ENCODE assay signal across 12 cellular contexts in genomic region chr17:82235056-82235774, GRCh38. TPM values are rescaled to one million over a fixed set of nuclear protein-coding genes. Genes with fewer than 3 reads are reported as not detected.
DNase-seq lines count a peak whose midpoint lies in the region; ATAC-seq and TF ChIP-seq lines count a peak whose summit lies in the region.
"Had no signal": no experiment of that assay in that cellular context is flagged by ENCODE, and none has a peak within 500 bp of the region (broad histone marks: within the 10 kb centered on the region; RNA-seq: fewer than 3 reads in every experiment).

No MANE protein-coding gene starts in this region.

- no peak overlapping the region for H3K4me3 ChIP-seq in CD4-positive, CD25-positive, alpha-beta regulatory T cell (ENCODE audit: low read depth, low read length)
- no peak overlapping the region for H3K4me3 ChIP-seq in PC-3 (ENCODE audit: low read length)
- no peak overlapping the region for H3K4me3 ChIP-seq in right cardiac atrium (ENCODE audit: low read length)
- H3K4me3 ChIP-seq: coronary artery, ovary had no signal

- H3K9ac ChIP-seq in PC-3 (ENCODE audit: low read length): no peak overlapping the region

- no peaks in the 10 kb centered on the region for H3K36me3 Mint-ChIP-seq in CD4-positive, CD25-positive, alpha-beta regulatory T cell
- peaks cover 11% of the 10 kb centered on the region for H3K36me3 Mint-ChIP-seq in stimulated activated memory B cell treated with anti-CD40 and anti-IgM and Interleukin-4, amounts not matched to agents 10 μg/mL and 1 μg/mL and 100 μg/mL, for 72 hours
- H3K36me3 Mint-ChIP-seq in activated CD4-positive, alpha-beta T cell treated with anti-CD3 and anti-CD28 coated beads for 36 hours (ENCODE audit: low read depth): peaks cover 8% of the 10 kb centered on the region

- H4K20me1 ChIP-seq in PC-3 (ENCODE audit: low read length): peaks cover 76% of the 10 kb centered on the region

- no peaks in the 10 kb centered on the region for H3K9me2 ChIP-seq in PC-3 (replicated peaks; ENCODE audit: low read length)

- H3K4me3 Mint-ChIP-seq in CD4-positive, CD25-positive, alpha-beta regulatory T cell: peak overlapping the region in 2 of 4 donors; percentile 22 to 47
- no peak overlapping the region for H3K4me3 Mint-ChIP-seq in stimulated activated memory B cell treated with anti-CD40 and anti-IgM and Interleukin-4, amounts not matched to agents 10 μg/mL and 1 μg/mL and 100 μg/mL, for 72 hours
- H3K4me3 Mint-ChIP-seq in activated CD4-positive, alpha-beta T cell treated with anti-CD3 and anti-CD28 coated beads for 36 hours: no peak overlapping the region

- peaks cover 97% of the 10 kb centered on the region for H3K79me2 ChIP-seq in PC-3 (ENCODE audit: low read length)

- no peaks in the 10 kb centered on the region for H3K9me3 Mint-ChIP-seq in CD4-positive, CD25-positive, alpha-beta regulatory T cell
- no peaks in the 10 kb centered on the region for H3K9me3 Mint-ChIP-seq in stimulated activated memory B cell treated with anti-CD40 and anti-IgM and Interleukin-4, amounts not matched to agents 10 μg/mL and 1 μg/mL and 100 μg/mL, for 72 hours
- no peaks in the 10 kb centered on the region for H3K9me3 Mint-ChIP-seq in activated CD4-positive, alpha-beta T cell treated with anti-CD3 and anti-CD28 coated beads for 36 hours (ENCODE audit: low read depth)

- peak overlapping the region; percentile 5 to 75 (median 32) for H3K27ac Mint-ChIP-seq in CD4-positive, CD25-positive, alpha-beta regulatory T cell
- peak overlapping the region; percentile 79 for H3K27ac Mint-ChIP-seq in stimulated activated memory B cell treated with anti-CD40 and anti-IgM and Interleukin-4, amounts not matched to agents 10 μg/mL and 1 μg/mL and 100 μg/mL, for 72 hours
- no peak overlapping the region for H3K27ac Mint-ChIP-seq in activated CD4-positive, alpha-beta T cell treated with anti-CD3 and anti-CD28 coated beads for 36 hours

- no peaks in the 10 kb centered on the region for H3K27me3 Mint-ChIP-seq in CD4-positive, CD25-positive, alpha-beta regulatory T cell
- no peaks in the 10 kb centered on the region for H3K27me3 Mint-ChIP-seq in stimulated activated memory B cell treated with anti-CD40 and anti-IgM and Interleukin-4, amounts not matched to agents 10 μg/mL and 1 μg/mL and 100 μg/mL, for 72 hours
- H3K27me3 Mint-ChIP-seq in activated CD4-positive, alpha-beta T cell treated with anti-CD3 and anti-CD28 coated beads for 36 hours: no peaks in the 10 kb centered on the region

- H3K27ac ChIP-seq in CD4-positive, CD25-positive, alpha-beta regulatory T cell (ENCODE audit: insufficient read depth, low read length, poor library complexity, severe bottlenecking): no peak overlapping the region
- peak overlapping the region; percentile 24; the same call in 1 of the 2 replicates for H3K27ac ChIP-seq in PC-3 (ENCODE audit: low read length)
- no peak overlapping the region for H3K27ac ChIP-seq in right cardiac atrium (ENCODE audit: low read length)

- peak overlapping the region; percentile 40; the same call in 1 of the 2 replicates for H3K4me2 ChIP-seq in PC-3 (ENCODE audit: low read length)

- intact Hi-C loops in PC-3 (cut with micrococcal nuclease) (no loop called here), right cardiac atrium (cut with DNase I) (loop anchor here (5.0 to 10.0 kb wide), 3 partner anchors 60 to 90 kb away; no protein-coding TSS in a partner anchor)
- intact Hi-C loops in activated CD4-positive, alpha-beta T cell treated with anti-CD3 and anti-CD28 coated beads for 36 hours (cut with DNase I, micrococcal nuclease): loop anchor here in 1 of 2 experiments (10.0 kb wide), 1 partner anchor 180 kb away; the partner anchor contains the start of genes HEXD and OGFOD3

- no peaks in the 10 kb centered on the region for H3K9me3 ChIP-seq in CD4-positive, CD25-positive, alpha-beta regulatory T cell (ENCODE audit: control insufficient read depth in 2 of 2, low read length in 2 of 2)
- no peaks in the 10 kb centered on the region for H3K9me3 ChIP-seq in PC-3 (ENCODE audit: low read length)
- no peaks in the 10 kb centered on the region for H3K9me3 ChIP-seq in right cardiac atrium (ENCODE audit: control insufficient read depth, low read length)
- H3K9me3 ChIP-seq: ovary had no signal

- BruUV-seq in PC-3 (replicated peaks; lab: Mats Ljungman, UMichigan): no TSS peak

- H2AFZ ChIP-seq in PC-3 (ENCODE audit: low read length): no peak overlapping the region

- POLR2A ChIA-PET in PC-3 (lab: Charles Lee; ENCODE audit: unreplicated experiment): interaction anchor here (0.9 kb wide), 1 partner anchor 38 kb away, joined by 3 read pairs; the partner anchor contains the start of gene CSNK1D
- POLR2A ChIA-PET in activated CD4-positive, alpha-beta T cell treated with anti-CD3 and anti-CD28 coated beads for 36 hours (lab: Charles Lee): interaction anchor here (1.3 to 2.8 kb wide), 2 partner anchors 29 to 63 kb away, joined by 6 to 10 read pairs; no protein-coding TSS in a partner anchor

- TF ChIP-seq CTCF in PC-3 (conservative IDR thresholded peaks at IDR 0.05; ENCODE audit: low read depth, low read length): no peak

- no peak for ATAC-seq in CD4-positive, CD25-positive, alpha-beta regulatory T cell (ENCODE audit: low read depth in 2 of 2)
- ATAC-seq in PC-3 (no peak), right cardiac atrium (no peak), HG03565 (IDR thresholded peaks at IDR 0.05; ENCODE audit: unreplicated experiment) (no peak)
- ATAC-seq in stimulated activated memory B cell treated with anti-CD40 and anti-IgM and Interleukin-4, amounts not matched to agents 10 μg/mL and 1 μg/mL and 100 μg/mL, for 72 hours: no peak
- no peak for ATAC-seq in activated CD4-positive, alpha-beta T cell treated with anti-CD3 and anti-CD28 coated beads for 36 hours

- H3K4me1 ChIP-seq in CD4-positive, CD25-positive, alpha-beta regulatory T cell (ENCODE audit: control insufficient read depth, insufficient read depth, low read length, poor library complexity, severe bottlenecking): peaks cover 56% of the 10 kb centered on the region
- peaks cover 63% of the 10 kb centered on the region for H3K4me1 ChIP-seq in PC-3 (ENCODE audit: insufficient read depth, low read length)
- H3K4me1 ChIP-seq in right cardiac atrium (ENCODE audit: control insufficient read depth, insufficient read depth, low read length): peaks cover 2% of the 10 kb centered on the region

- DNase-seq in CD4-positive, CD25-positive, alpha-beta regulatory T cell: no peak
- no peak for DNase-seq in PC-3
- DNase-seq in right cardiac atrium: peak in 2 of 3 donors; percentile 47 to 61
- no peak for DNase-seq in activated CD4-positive, alpha-beta T cell treated with anti-CD3 and anti-CD28 coated beads for 36 hours
- DNase-seq in HUDEP-2 (lab: John Stamatoyannopoulos, UW; ENCODE audit: unreplicated experiment in 76 of 76): no peak
- no peak for DNase-seq in stimulated activated CD4-positive, alpha-beta T cell treated with anti-CD3 and anti-CD28 coated beads, Interleukin-12 subunit alpha, Interleukin-12 subunit beta, amount 100 ng/mL, for 4 hours
- DNase-seq: GDM1; stimulated activated CD4-positive, alpha-beta T cell treated with anti-CD3 and anti-CD28 coated beads, Interleukin-1b, Interleukin-23, amount 100 ng/mL, for 48 hours had no signal

- no peaks in the 10 kb centered on the region for H3K36me3 ChIP-seq in CD4-positive, CD25-positive, alpha-beta regulatory T cell (ENCODE audit: control insufficient read depth, insufficient read depth, low read length)
- H3K36me3 ChIP-seq in PC-3 (ENCODE audit: low read depth, low read length): peaks cover 35% of the 10 kb centered on the region
- H3K36me3 ChIP-seq: ovary had no signal

- 80% methylated on average over 19 of the region's 19 CpGs for WGBS in right cardiac atrium

- peaks cover 0 to 31% (median 14%) of the 10 kb centered on the region in 4 donors for H3K4me1 Mint-ChIP-seq in CD4-positive, CD25-positive, alpha-beta regulatory T cell
- H3K4me1 Mint-ChIP-seq in stimulated activated memory B cell treated with anti-CD40 and anti-IgM and Interleukin-4, amounts not matched to agents 10 μg/mL and 1 μg/mL and 100 μg/mL, for 72 hours: peaks cover 68% of the 10 kb centered on the region
- H3K4me1 Mint-ChIP-seq in activated CD4-positive, alpha-beta T cell treated with anti-CD3 and anti-CD28 coated beads for 36 hours: peaks cover 34% of the 10 kb centered on the region

- H3K27me3 ChIP-seq in CD4-positive, CD25-positive, alpha-beta regulatory T cell (ENCODE audit: control insufficient read depth, insufficient read depth, low read length): no peaks in the 10 kb centered on the region
- H3K27me3 ChIP-seq in PC-3 (ENCODE audit: low read length) (no peaks in the 10 kb centered on the region), right cardiac atrium (ENCODE audit: control insufficient read depth, insufficient read depth) (no peaks in the 10 kb centered on the region)
- H3K27me3 ChIP-seq: ovary had no signal

- CTCF ChIA-PET in PC-3 (lab: Charles Lee): interaction anchor here (0.6 to 1.2 kb wide), 2 partner anchors 29 to 81 kb away, joined by 3 to 7 read pairs; no protein-coding TSS in a partner anchor
- CTCF ChIA-PET in activated CD4-positive, alpha-beta T cell treated with anti-CD3 and anti-CD28 coated beads for 36 hours (lab: Charles Lee): interaction anchor here (0.6 to 2.4 kb wide), 12 partner anchors 14 to 524 kb away, joined by 3 to 19 read pairs (median 4); no protein-coding TSS in a partner anchor

- H3F3A ChIP-seq in PC-3 (ENCODE audit: low read length, unreplicated experiment): peaks cover 16% of the 10 kb centered on the region

RNA-seq across cellular contexts. Expression of gene SLC16A3, which starts 6.4 kb away (rescaled TPM):
- total RNA-seq in CD4-positive, CD25-positive, alpha-beta regulatory T cell: 52.5 TPM
- 1 to 10 TPM; 1.5 to 3.3 (median 2.2) TPM for polyA plus RNA-seq in CD4-positive, CD25-positive, alpha-beta regulatory T cell
- total RNA-seq in PC-3 (2014; rRNA removed): 286 and 447 TPM in 2 replicates
- total RNA-seq in right cardiac atrium: 10 to 100 TPM; 13.6 to 23.7 (median 18.0) TPM
- polyA plus RNA-seq in right cardiac atrium: 18.8 TPM
- 100 to 1,000 TPM in 1 of 2 experiments, 10 to 100 TPM in 1; 93.2 to 157 TPM for total RNA-seq in activated CD4-positive, alpha-beta T cell treated with anti-CD3 and anti-CD28 coated beads for 36 hours

RNA-seq across cellular contexts. Expression of gene CCDC57, which starts 22.6 kb away (rescaled TPM):
- 76.6 TPM for total RNA-seq in CD4-positive, CD25-positive, alpha-beta regulatory T cell
- 10 to 100 TPM; 27.7 to 38.9 (median 33.7) TPM for polyA plus RNA-seq in CD4-positive, CD25-positive, alpha-beta regulatory T cell
- total RNA-seq in PC-3 (2014; rRNA removed) (35.0 and 36.6 TPM in 2 replicates), right cardiac atrium (10 to 100 TPM; 14.8 to 17.3 (median 16.5) TPM)
- 12.1 TPM for polyA plus RNA-seq in right cardiac atrium
- 10 to 100 TPM; 41.6 to 43.8 TPM for total RNA-seq in activated CD4-positive, alpha-beta T cell treated with anti-CD3 and anti-CD28 coated beads for 36 hours

RNA-seq across cellular contexts. Expression of gene CSNK1D, which starts 38.3 kb away (rescaled TPM):
- total RNA-seq in CD4-positive, CD25-positive, alpha-beta regulatory T cell: 333 TPM
- 10 to 100 TPM; 41.2 to 50.3 (median 48.6) TPM for polyA plus RNA-seq in CD4-positive, CD25-positive, alpha-beta regulatory T cell
- total RNA-seq in PC-3 (2014; rRNA removed) (58.6 and 73.5 TPM in 2 replicates), right cardiac atrium (10 to 100 TPM; 68.8 to 81.7 (median 77.4) TPM)
- polyA plus RNA-seq in right cardiac atrium: 61.7 TPM
- total RNA-seq in activated CD4-positive, alpha-beta T cell treated with anti-CD3 and anti-CD28 coated beads for 36 hours: 100 to 1,000 TPM; 118 to 182 TPM

Comparison
In these comparisons a context has a peak if more than half of its experiments do, and no peak if none do; other contexts are left out.
1. DNase-seq: peak in right cardiac atrium (2 of 3); none in CD4-positive, CD25-positive, alpha-beta regulatory T cell (0 of 3), PC-3 (single experiment), activated CD4-positive, alpha-beta T cell treated with anti-CD3 and anti-CD28 coated beads for 36 hours (single experiment), HUDEP-2 (0 of 76) and stimulated activated CD4-positive, alpha-beta T cell treated with anti-CD3 and anti-CD28 coated beads, Interleukin-12 subunit alpha, Interleukin-12 subunit beta, amount 100 ng/mL, for 4 hours (single experiment).